ENCODE assay signal across 8 cellular contexts in the genomic region with DNA sequence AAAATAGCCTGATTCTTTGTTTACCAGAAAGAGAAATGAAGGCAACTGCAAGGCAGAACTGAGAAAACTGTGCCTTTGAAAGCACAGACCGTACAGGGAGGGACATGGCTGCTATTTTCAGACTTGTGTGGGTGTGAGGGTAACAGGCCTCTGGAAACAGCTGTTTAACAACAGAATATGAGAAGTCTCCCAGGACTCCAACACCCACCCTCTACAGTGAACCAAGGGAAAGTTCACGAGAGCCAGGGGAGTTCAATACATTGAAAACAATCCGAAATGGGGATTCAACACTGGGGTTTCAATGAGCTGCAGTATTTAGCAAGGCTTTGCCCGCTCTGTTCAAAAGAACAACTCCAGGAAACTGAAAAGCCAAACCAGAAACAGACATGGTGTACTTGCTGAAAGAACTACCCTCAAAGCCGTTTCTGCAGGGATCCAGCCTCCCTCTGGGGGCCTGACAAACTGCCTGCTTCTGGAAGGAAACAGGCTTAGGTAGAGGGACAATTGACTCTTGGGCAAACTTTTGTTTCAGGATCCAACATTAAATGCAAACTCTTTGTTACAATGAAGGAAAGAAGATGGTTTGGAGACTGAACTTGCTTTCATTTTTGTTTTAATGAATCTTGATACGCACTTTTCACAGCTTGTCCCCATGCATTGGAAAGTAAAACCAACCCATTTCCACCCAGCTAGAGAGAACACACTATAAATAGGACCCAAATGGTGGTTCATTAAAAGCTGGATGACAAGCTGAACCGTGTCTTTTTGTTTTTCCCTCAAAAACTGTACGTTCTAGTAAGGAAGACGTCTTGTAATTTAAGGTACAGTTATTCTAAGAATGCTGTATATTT.
DNase-seq lines count a peak whose midpoint lies in the region; ATAC-seq lines count a peak whose summit lies in the region.

No MANE protein-coding gene starts in this region.

- CTCF ChIA-PET in activated naive CD4-positive, alpha-beta T cell treated with anti-CD3 and anti-CD28 coated beads, Interleukin-2, amount 10 ng/mL, durations not matched to agents 7 days and 5 days (lab: Charles Lee), result interaction anchor here (1.1 to 3.5 kb wide), 5 partner anchors 9 to 527 kb away, joined by 3 to 13 read pairs (median 3); no protein-coding TSS in a partner anchor

- ATAC-seq in GM19043 (IDR thresholded peaks at IDR 0.05; ENCODE audit: low read depth, unreplicated experiment) (peak; percentile 80), HG02938 (IDR thresholded peaks at IDR 0.05; ENCODE audit: unreplicated experiment) (peak; percentile 66), memory B cell (ENCODE audit: low read depth) (peak; percentile 83)

- H3K27me3 Mint-ChIP-seq in activated naive CD4-positive, alpha-beta T cell treated with anti-CD3 and anti-CD28 coated beads, Interleukin-2, amount 10 ng/mL, durations not matched to agents 7 days and 5 days, result no peaks in the 10 kb centered on the region
- no peaks in the 10 kb centered on the region for H3K27me3 Mint-ChIP-seq in memory B cell

- H3K27ac Mint-ChIP-seq in activated naive CD4-positive, alpha-beta T cell treated with anti-CD3 and anti-CD28 coated beads, Interleukin-2, amount 10 ng/mL, durations not matched to agents 7 days and 5 days, result peak overlapping the region; percentile 92
- H3K27ac Mint-ChIP-seq in memory B cell, result peak overlapping the region; percentile 91

- DNase-seq in activated naive CD4-positive, alpha-beta T cell treated with anti-CD3 and anti-CD28 coated beads, Interleukin-2, amount 10 ng/mL, durations not matched to agents 7 days and 5 days, result peak; percentile 29
- peak in 1 of 2 donors; percentile 11 for DNase-seq in memory B cell (ENCODE audit: low spot score in 2 of 2)
- DNase-seq in NCI-H2107 treated with DMSO at 0.1 percent for 48 hours (lab: John Stamatoyannopoulos, UW; ENCODE audit: unreplicated experiment), result no peak
- no peak for DNase-seq in NCI-H524 (lab: John Stamatoyannopoulos, UW)
- DNase-seq in AG08395 (ENCODE audit: low spot score), result no peak
- DNase-seq in stimulated activated CD4-positive, alpha-beta T cell treated with anti-CD3 and anti-CD28 coated beads, Interleukin-4, amount 100 ng/mL, for 1 hour, result no peak

- H3K4me1 Mint-ChIP-seq in activated naive CD4-positive, alpha-beta T cell treated with anti-CD3 and anti-CD28 coated beads, Interleukin-2, amount 10 ng/mL, durations not matched to agents 7 days and 5 days, result peaks cover 28% of the 10 kb centered on the region
- peaks cover 23% of the 10 kb centered on the region for H3K4me1 Mint-ChIP-seq in memory B cell

- H3K9me3 Mint-ChIP-seq in activated naive CD4-positive, alpha-beta T cell treated with anti-CD3 and anti-CD28 coated beads, Interleukin-2, amount 10 ng/mL, durations not matched to agents 7 days and 5 days, result peaks cover 2% of the 10 kb centered on the region
- H3K9me3 Mint-ChIP-seq in memory B cell, result no peaks in the 10 kb centered on the region

- H3K4me3 Mint-ChIP-seq in activated naive CD4-positive, alpha-beta T cell treated with anti-CD3 and anti-CD28 coated beads, Interleukin-2, amount 10 ng/mL, durations not matched to agents 7 days and 5 days, result peak overlapping the region; percentile 52
- peak overlapping the region; percentile 75 for H3K4me3 Mint-ChIP-seq in memory B cell

- H3K36me3 Mint-ChIP-seq in activated naive CD4-positive, alpha-beta T cell treated with anti-CD3 and anti-CD28 coated beads, Interleukin-2, amount 10 ng/mL, durations not matched to agents 7 days and 5 days, result peaks cover 2% of the 10 kb centered on the region
- H3K36me3 Mint-ChIP-seq in memory B cell, result peaks cover 2% of the 10 kb centered on the region
